In genomic region chr7:4500812-4501211, GRCh38 we compare ENCODE assay signal across 26 cellular contexts.
"Had no signal": no experiment of that assay in that cellular context is flagged by ENCODE, and none has a peak within 500 bp of the region (broad histone marks: within the 10 kb centered on the region; RNA-seq: fewer than 3 reads in every experiment).

No MANE protein-coding gene starts in this region.

- H3K4me3 Mint-ChIP-seq: mesothelial cell of epicardium; natural killer cell treated with Interleukin-12 subunit alpha and Interleukin-12 subunit beta and Interleukin-15 and Interleukin-18, amount 100 ng/mL, for 72 hours; neural crest cell; stimulated activated effector memory CD8-positive, alpha-beta T cell treated with anti-CD3 and anti-CD28 coated beads, Interleukin-12 subunit alpha, Interleukin-12 subunit beta, amount 100 ng/mL, for 72 hours had no signal

- H3K27me3 ChIP-seq: foreskin keratinocyte, left lung, right atrium auricular region, stomach, thyroid gland had no signal

- H2AFZ ChIP-seq: parathyroid adenoma had no signal

- H3K9ac ChIP-seq: parathyroid adenoma had no signal

- H3K4me1 ChIP-seq: foreskin keratinocyte, gastroesophageal sphincter, left lung, parathyroid adenoma, prostate gland, right atrium auricular region, stomach, thyroid gland had no signal

- H3K9me3 ChIP-seq: prostate gland, right atrium auricular region, thyroid gland had no signal

- H3K4me2 ChIP-seq: smooth muscle cell had no signal

- DNase-seq: dorsolateral prefrontal cortex; effector CD4-positive, alpha-beta T cell; foreskin keratinocyte; left cardiac atrium; left lung; mesenchymal stem cell; mucosa of descending colon; naive B cell; stimulated activated CD4-positive, alpha-beta T cell treated with anti-CD3 and anti-CD28 coated beads, Interleukin-12 subunit alpha, Interleukin-12 subunit beta, amount 100 ng/mL, for 4 hours; stimulated activated CD4-positive, alpha-beta T cell treated with anti-CD3 and anti-CD28 coated beads, Interleukin-2, amount 100 ng/mL, for 24 hours; stimulated activated CD4-positive, alpha-beta T cell treated with anti-CD3 and anti-CD28 coated beads, Interleukin-4, amount 100 ng/mL, for 24 hours; stimulated activated naive CD4-positive, alpha-beta T cell treated with Interleukin-2 at 50 U/mL for 16 hours; stomach; thyroid gland; trophoblast cell had no signal

- H3K27ac Mint-ChIP-seq: mesothelial cell of epicardium; naive B cell; natural killer cell treated with Interleukin-12 subunit alpha and Interleukin-12 subunit beta and Interleukin-15 and Interleukin-18, amount 100 ng/mL, for 72 hours; stimulated activated effector memory CD8-positive, alpha-beta T cell treated with anti-CD3 and anti-CD28 coated beads, Interleukin-12 subunit alpha, Interleukin-12 subunit beta, amount 100 ng/mL, for 72 hours had no signal

- H3K4me3 ChIP-seq: dorsolateral prefrontal cortex, gastroesophageal sphincter, left lung, mucosa of descending colon, prostate gland, right atrium auricular region, smooth muscle cell, stomach, thyroid gland had no signal

- H3K79me2 ChIP-seq: parathyroid adenoma had no signal

- H3K36me3 ChIP-seq: gastroesophageal sphincter, left lung, prostate gland, right atrium auricular region, stomach, thyroid gland had no signal

- H3K4me1 Mint-ChIP-seq: mesothelial cell of epicardium; naive B cell; neural crest cell; stimulated activated effector memory CD8-positive, alpha-beta T cell treated with anti-CD3 and anti-CD28 coated beads, Interleukin-12 subunit alpha, Interleukin-12 subunit beta, amount 100 ng/mL, for 72 hours had no signal

- H3K36me3 Mint-ChIP-seq: stimulated activated effector memory CD8-positive, alpha-beta T cell treated with anti-CD3 and anti-CD28 coated beads, Interleukin-12 subunit alpha, Interleukin-12 subunit beta, amount 100 ng/mL, for 72 hours had no signal

- FAIRE-seq: colon had no signal

- H3K27ac ChIP-seq: dorsolateral prefrontal cortex, epithelial cell of prostate, foreskin keratinocyte, gastroesophageal sphincter, left lung, parathyroid adenoma, prostate gland, right atrium auricular region, stomach, thyroid gland had no signal

- H3K27me3 Mint-ChIP-seq: natural killer cell treated with Interleukin-12 subunit alpha and Interleukin-12 subunit beta and Interleukin-15 and Interleukin-18, amount 100 ng/mL, for 72 hours had no signal
